Comparison of ENCODE assay signal across 8 cellular contexts in genomic region chr22:43110444-43110926, GRCh38. TPM values are rescaled to one million over a fixed set of nuclear protein-coding genes. Genes with fewer than 3 reads are reported as not detected.
DNase-seq lines count a peak whose midpoint lies in the region; ATAC-seq and TF ChIP-seq lines count a peak whose summit lies in the region.

A gene with protein sequence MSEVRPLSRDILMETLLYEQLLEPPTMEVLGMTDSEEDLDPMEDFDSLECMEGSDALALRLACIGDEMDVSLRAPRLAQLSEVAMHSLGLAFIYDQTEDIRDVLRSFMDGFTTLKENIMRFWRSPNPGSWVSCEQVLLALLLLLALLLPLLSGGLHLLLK (plus strand): TSS chr22:43110750. CDS start chr22:43124023, 13,273 bp downstream.

- H3K36me3 ChIP-seq in BJ (ENCODE audit: control insufficient read depth, insufficient read depth, low read length): no peaks in the 10 kb centered on the region
- H3K36me3 ChIP-seq in fibroblast of lung (ENCODE audit: control insufficient read depth, insufficient read depth, low read length): no peaks in the 10 kb centered on the region
- H3K36me3 ChIP-seq in neural cell (ENCODE audit: insufficient read depth, low read length): no peaks in the 10 kb centered on the region

- H3K79me2 ChIP-seq in fibroblast of lung (ENCODE audit: control insufficient read depth, insufficient read depth, low read length) (no peaks in the 10 kb centered on the region), neural cell (replicated peaks; ENCODE audit: insufficient read depth, low read length) (no peaks in the 10 kb centered on the region)

- POLR2A ChIA-PET in BJ (lab: Charles Lee): no interaction called here

- no peak for TF ChIP-seq EP300 in neural cell (conservative IDR thresholded peaks at IDR 0.05; ENCODE audit: poor library complexity, severe bottlenecking)

- DNase-seq in BJ (ENCODE audit: low read depth): no peak
- peak; percentile 62 for DNase-seq in NOMO-1 treated with DMSO at 0.1 percent for 48 hours (lab: John Stamatoyannopoulos, UW; ENCODE audit: unreplicated experiment)
- DNase-seq in activated T-cell treated with anti-CD3 and anti-CD28 coated beads for 48 hours (ENCODE audit: low read depth): peak; percentile 12
- DNase-seq in fibroblast of lung (ENCODE audit: low read depth in 2 of 2): peak in 1 of 2 donors; percentile 27

- H3K4me2 ChIP-seq in fibroblast of lung (ENCODE audit: extremely low read depth, insufficient read depth, low read length) (peak within 1 kb of the TSS; percentile 71), neural cell (ENCODE audit: low read length) (peak within 1 kb of the TSS; percentile 39)

- no peaks in the 10 kb centered on the region for H3K9me2 ChIP-seq in neural cell (ENCODE audit: insufficient read depth, low read length)

- no peak within 1 kb of the TSS for H3K9ac ChIP-seq in fibroblast of lung (ENCODE audit: insufficient read depth, low read length)
- peak within 1 kb of the TSS; percentile 36 for H3K9ac ChIP-seq in neural cell (ENCODE audit: low read length)

- H3K4me3 ChIP-seq in BJ (ENCODE audit: low read depth, low read length) (peak within 1 kb of the TSS; percentile 24), fibroblast of lung (replicated peaks in 1 of 4; ENCODE audit: control extremely low read depth in 1 of 4, insufficient read depth in 1 of 4, low read depth in 3 of 4, low read length in 4 of 4) (peak within 1 kb of the TSS; percentile 21 to 44 (median 33)), neural cell (ENCODE audit: low read length) (peak within 1 kb of the TSS; percentile 80)

- H3K9me3 ChIP-seq in fibroblast of lung (ENCODE audit: control insufficient read depth, insufficient read depth, low read depth, low read length) (no peaks in the 10 kb centered on the region), neural cell (ENCODE audit: low read length) (no peaks in the 10 kb centered on the region)

- H3K4me1 ChIP-seq in fibroblast of lung (ENCODE audit: control insufficient read depth, extremely low read depth, insufficient read depth, low read length): peaks cover 2% of the 10 kb centered on the region

- TF ChIP-seq RAD21 in neural cell (conservative IDR thresholded peaks at IDR 0.05): no peak

- ATAC-seq in GM21723 (IDR thresholded peaks at IDR 0.05; ENCODE audit: unreplicated experiment) (peak; percentile 47), HG03571 (IDR thresholded peaks at IDR 0.05; ENCODE audit: unreplicated experiment) (no peak), HG03175 (IDR thresholded peaks at IDR 0.05; ENCODE audit: unreplicated experiment) (no peak)

- H4K20me1 ChIP-seq in fibroblast of lung (ENCODE audit: control insufficient read depth, extremely low read depth, insufficient read depth, low read length) (no peaks in the 10 kb centered on the region), neural cell (ENCODE audit: insufficient read depth) (no peaks in the 10 kb centered on the region)

- H3K27me3 ChIP-seq in BJ (ENCODE audit: control insufficient read depth, insufficient read depth, low read length): peaks cover 42% of the 10 kb centered on the region
- peaks cover 40% of the 10 kb centered on the region for H3K27me3 ChIP-seq in fibroblast of lung (ENCODE audit: control insufficient read depth, insufficient read depth, low read length)
- peaks cover 35% of the 10 kb centered on the region for H3K27me3 ChIP-seq in neural cell (ENCODE audit: insufficient read depth, low read depth, low read length)

- TF ChIP-seq CTCF in BJ (IDR thresholded peaks at IDR 0.05; ENCODE audit: insufficient read depth, low read depth, low read length) (peak; percentile 32), fibroblast of lung (conservative IDR thresholded peaks at IDR 0.05 in 1 of 2, IDR thresholded peaks at IDR 0.05 in 1 of 2; ENCODE audit: low read depth in 1 of 2, low read length in 2 of 2) (peak; percentile 14 to 28), neural cell (IDR thresholded peaks at IDR 0.05; ENCODE audit: poor library complexity, severe bottlenecking) (peak; percentile 32)

- CTCF ChIA-PET in BJ (lab: Yijun Ruan, JAX): interaction anchor here (1.7 kb wide), 1 partner anchor 26 kb away, joined by 5 read pairs; no protein-coding TSS in a partner anchor

- no peaks in the 10 kb centered on the region for H3F3A ChIP-seq in neural cell (ENCODE audit: insufficient read depth, low read length, poor library complexity, severe bottlenecking)

- H2AFZ ChIP-seq in fibroblast of lung (ENCODE audit: low read length): no peak within 1 kb of the TSS
- H2AFZ ChIP-seq in neural cell (ENCODE audit: low read depth, low read length): no peak within 1 kb of the TSS

- H3K27ac ChIP-seq in fibroblast of lung (ENCODE audit: insufficient read depth, low read length) (no peak within 1 kb of the TSS), neural cell (ENCODE audit: low read length) (no peak within 1 kb of the TSS)

TF ChIP-seq in neural cell, 6 proteins besides CTCF, POLR2A, EP300 and RAD21:
- TF ChIP-seq REST (IDR thresholded peaks at IDR 0.05; ENCODE audit: borderline replicate concordance): no peak
- TF ChIP-seq SMC3 (conservative IDR thresholded peaks at IDR 0.05; ENCODE audit: poor library complexity): no peak
- no peak for TF ChIP-seq EZH2 (IDR thresholded peaks at IDR 0.05; ENCODE audit: borderline replicate concordance, insufficient read depth, low read length, poor library complexity, severe bottlenecking)
- no peak for TF ChIP-seq MXI1 (conservative IDR thresholded peaks at IDR 0.05; ENCODE audit: poor library complexity, severe bottlenecking)
- peak; percentile 49 for TF ChIP-seq POLR2AphosphoS5 (IDR thresholded peaks at IDR 0.05)
- no peak for TF ChIP-seq TAF1 (IDR thresholded peaks at IDR 0.05; ENCODE audit: low read depth)
TF ChIP-seq in neural cell: peak in this region for 1.

RNA-seq across cellular contexts. Expression of the gene that starts here (rescaled TPM):
- polyA plus RNA-seq in BJ (2011; rRNA removed) (0.09 TPM in 2 replicates), fibroblast of lung (not detected in 2 replicates), neural cell (1.5 and 3.1 TPM in 2 replicates)
- polyA minus RNA-seq in BJ (2011; rRNA and poly(A)+ RNA removed): not detected in 2 replicates
- not detected in 2 replicates for total RNA-seq in fibroblast of lung
- polyA plus RNA-seq in fibroblast of lung (2012): not detected in 2 replicates
- polyA minus RNA-seq in fibroblast of lung (ENCODE audit: low replicate concordance) (not detected in 2 replicates), neural cell (1.5 TPM in 1 of 2 replicates, not detected in the other)

Comparison
In these comparisons a context has a peak if more than half of its experiments do, and no peak if none do; other contexts are left out.
1. H3K4me3 ChIP-seq: peak in every context shown above with its lines; median percentile 80 in neural cell; 33 in fibroblast of lung; 24 in BJ.